In the genomic region with DNA sequence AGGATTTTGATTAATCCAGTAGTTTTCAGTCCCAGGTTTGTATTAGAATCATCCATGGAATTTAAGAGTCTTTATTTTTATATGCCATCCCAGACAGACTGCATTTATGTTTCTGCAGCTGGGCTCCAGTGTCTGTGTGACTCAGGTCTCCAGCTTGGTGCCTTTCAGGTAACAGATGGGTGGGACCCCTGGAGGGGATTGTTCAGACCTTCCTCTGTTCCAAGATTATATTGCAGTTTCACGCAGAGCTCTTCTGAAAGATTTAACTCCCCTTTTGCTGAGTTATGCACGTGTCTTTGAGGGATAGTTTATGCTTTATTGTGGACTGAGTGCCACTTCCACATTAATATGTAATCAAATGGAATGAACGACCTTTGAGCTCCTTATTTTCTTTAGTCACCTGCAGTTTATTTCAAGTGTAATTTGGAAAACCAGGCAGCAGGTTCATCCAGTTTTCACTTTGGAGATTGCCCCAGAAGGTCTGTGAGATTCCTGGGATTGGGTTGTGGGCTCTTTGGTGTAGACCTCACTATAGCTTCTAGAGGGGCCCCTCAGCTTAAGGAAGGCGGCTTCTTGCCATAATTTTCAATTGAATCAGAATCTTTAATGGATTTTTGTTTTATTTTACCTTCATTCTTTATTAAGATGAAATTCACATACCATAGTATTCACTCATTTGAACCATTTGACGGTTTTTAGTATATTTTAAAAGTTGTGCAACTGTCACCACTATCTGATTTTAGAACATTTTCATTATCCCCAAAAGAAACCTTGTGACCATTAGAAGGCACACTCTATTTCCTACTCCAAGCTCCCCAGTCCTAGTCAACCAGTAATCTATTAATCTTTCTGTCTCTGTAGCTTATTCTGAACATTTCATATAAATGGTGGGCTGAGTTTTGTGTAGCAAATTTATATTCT, we compare ENCODE assay signal across 3 cellular contexts.
TF ChIP-seq lines count a peak whose summit lies in the region.

No MANE protein-coding gene starts in this region.

TF ChIP-seq in liver, 16 proteins besides CTCF, POLR2A, EP300 and RAD21 (continued from another document):
- TF ChIP-seq, protein P1, sequence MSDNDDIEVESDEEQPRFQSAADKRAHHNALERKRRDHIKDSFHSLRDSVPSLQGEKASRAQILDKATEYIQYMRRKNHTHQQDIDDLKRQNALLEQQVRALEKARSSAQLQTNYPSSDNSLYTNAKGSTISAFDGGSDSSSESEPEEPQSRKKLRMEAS (IDR thresholded peaks at IDR 0.05): peak; percentile 32
- TF ChIP-seq, protein P2, sequence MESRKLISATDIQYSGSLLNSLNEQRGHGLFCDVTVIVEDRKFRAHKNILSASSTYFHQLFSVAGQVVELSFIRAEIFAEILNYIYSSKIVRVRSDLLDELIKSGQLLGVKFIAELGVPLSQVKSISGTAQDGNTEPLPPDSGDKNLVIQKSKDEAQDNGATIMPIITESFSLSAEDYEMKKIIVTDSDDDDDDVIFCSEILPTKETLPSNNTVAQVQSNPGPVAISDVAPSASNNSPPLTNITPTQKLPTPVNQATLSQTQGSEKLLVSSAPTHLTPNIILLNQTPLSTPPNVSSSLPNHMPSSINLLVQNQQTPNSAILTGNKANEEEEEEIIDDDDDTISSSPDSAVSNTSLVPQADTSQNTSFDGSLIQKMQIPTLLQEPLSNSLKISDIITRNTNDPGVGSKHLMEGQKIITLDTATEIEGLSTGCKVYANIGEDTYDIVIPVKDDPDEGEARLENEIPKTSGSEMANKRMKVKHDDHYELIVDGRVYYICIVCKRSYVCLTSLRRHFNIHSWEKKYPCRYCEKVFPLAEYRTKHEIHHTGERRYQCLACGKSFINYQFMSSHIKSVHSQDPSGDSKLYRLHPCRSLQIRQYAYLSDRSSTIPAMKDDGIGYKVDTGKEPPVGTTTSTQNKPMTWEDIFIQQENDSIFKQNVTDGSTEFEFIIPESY (IDR thresholded peaks at IDR 0.05): no peak
- TF ChIP-seq, protein P3, sequence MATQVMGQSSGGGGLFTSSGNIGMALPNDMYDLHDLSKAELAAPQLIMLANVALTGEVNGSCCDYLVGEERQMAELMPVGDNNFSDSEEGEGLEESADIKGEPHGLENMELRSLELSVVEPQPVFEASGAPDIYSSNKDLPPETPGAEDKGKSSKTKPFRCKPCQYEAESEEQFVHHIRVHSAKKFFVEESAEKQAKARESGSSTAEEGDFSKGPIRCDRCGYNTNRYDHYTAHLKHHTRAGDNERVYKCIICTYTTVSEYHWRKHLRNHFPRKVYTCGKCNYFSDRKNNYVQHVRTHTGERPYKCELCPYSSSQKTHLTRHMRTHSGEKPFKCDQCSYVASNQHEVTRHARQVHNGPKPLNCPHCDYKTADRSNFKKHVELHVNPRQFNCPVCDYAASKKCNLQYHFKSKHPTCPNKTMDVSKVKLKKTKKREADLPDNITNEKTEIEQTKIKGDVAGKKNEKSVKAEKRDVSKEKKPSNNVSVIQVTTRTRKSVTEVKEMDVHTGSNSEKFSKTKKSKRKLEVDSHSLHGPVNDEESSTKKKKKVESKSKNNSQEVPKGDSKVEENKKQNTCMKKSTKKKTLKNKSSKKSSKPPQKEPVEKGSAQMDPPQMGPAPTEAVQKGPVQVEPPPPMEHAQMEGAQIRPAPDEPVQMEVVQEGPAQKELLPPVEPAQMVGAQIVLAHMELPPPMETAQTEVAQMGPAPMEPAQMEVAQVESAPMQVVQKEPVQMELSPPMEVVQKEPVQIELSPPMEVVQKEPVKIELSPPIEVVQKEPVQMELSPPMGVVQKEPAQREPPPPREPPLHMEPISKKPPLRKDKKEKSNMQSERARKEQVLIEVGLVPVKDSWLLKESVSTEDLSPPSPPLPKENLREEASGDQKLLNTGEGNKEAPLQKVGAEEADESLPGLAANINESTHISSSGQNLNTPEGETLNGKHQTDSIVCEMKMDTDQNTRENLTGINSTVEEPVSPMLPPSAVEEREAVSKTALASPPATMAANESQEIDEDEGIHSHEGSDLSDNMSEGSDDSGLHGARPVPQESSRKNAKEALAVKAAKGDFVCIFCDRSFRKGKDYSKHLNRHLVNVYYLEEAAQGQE (IDR thresholded peaks at IDR 0.05): no peak
- no peak for TF ChIP-seq TAF1 (conservative IDR thresholded peaks at IDR 0.05)
- no peak for TF ChIP-seq GABPA (IDR thresholded peaks at IDR 0.05 in 1 of 2, conservative IDR thresholded peaks at IDR 0.05 in 1 of 2)
- no peak for TF ChIP-seq EGR1 (IDR thresholded peaks at IDR 0.05; ENCODE audit: low read depth in 2 of 2)
- peak; percentile 71 for TF ChIP-seq SP1 (IDR thresholded peaks at IDR 0.05)
- TF ChIP-seq, protein P4, sequence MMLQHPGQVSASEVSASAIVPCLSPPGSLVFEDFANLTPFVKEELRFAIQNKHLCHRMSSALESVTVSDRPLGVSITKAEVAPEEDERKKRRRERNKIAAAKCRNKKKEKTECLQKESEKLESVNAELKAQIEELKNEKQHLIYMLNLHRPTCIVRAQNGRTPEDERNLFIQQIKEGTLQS (IDR thresholded peaks at IDR 0.05): no peak
- TF ChIP-seq YY1 (IDR thresholded peaks at IDR 0.05): no peak
- TF ChIP-seq HNF4G (IDR thresholded peaks at IDR 0.05): peak; percentile 59
- no peak for TF ChIP-seq FOXA1 (IDR thresholded peaks at IDR 0.05)
- no peak for TF ChIP-seq NR2F2 (IDR thresholded peaks at IDR 0.05)
- TF ChIP-seq JUND (IDR thresholded peaks at IDR 0.05): no peak

TF ChIP-seq in HepG2, 621 proteins besides CTCF, POLR2A, EP300 and RAD21 (continued from another document and continues in another):
- TF ChIP-seq THRA (CRISPR knock-in tag; IDR thresholded peaks at IDR 0.05; ENCODE audit: borderline replicate concordance) (no peak), ZNF7 (CRISPR knock-in tag; IDR thresholded peaks at IDR 0.05) (no peak), ZNF296 (CRISPR knock-in tag; conservative IDR thresholded peaks at IDR 0.05) (no peak), LBX2 (CRISPR knock-in tag; IDR thresholded peaks at IDR 0.05; ENCODE audit: borderline replicate concordance) (no peak), SATB2 (CRISPR knock-in tag; IDR thresholded peaks at IDR 0.05) (no peak), ZNF567 (CRISPR knock-in tag; IDR thresholded peaks at IDR 0.05; ENCODE audit: borderline replicate concordance) (no peak), ZNF335 (CRISPR knock-in tag; IDR thresholded peaks at IDR 0.05) (no peak)
- TF ChIP-seq, protein P5, sequence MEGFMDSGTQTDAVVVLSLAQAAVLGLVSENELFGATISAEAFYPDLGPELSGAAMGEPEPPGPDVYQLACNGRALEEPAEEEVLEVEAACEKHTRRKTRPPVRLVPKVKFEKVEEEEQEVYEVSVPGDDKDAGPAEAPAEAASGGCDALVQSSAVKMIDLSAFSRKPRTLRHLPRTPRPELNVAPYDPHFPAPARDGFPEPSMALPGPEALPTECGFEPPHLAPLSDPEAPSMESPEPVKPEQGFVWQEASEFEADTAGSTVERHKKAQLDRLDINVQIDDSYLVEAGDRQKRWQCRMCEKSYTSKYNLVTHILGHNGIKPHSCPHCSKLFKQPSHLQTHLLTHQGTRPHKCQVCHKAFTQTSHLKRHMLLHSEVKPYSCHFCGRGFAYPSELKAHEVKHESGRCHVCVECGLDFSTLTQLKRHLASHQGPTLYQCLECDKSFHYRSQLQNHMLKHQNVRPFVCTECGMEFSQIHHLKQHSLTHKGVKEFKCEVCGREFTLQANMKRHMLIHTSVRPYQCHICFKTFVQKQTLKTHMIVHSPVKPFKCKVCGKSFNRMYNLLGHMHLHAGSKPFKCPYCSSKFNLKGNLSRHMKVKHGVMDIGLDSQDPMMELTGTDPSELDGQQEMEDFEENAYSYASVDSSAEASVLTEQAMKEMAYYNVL (CRISPR knock-in tag; IDR thresholded peaks at IDR 0.05; ENCODE audit: borderline replicate concordance): no peak
- TF ChIP-seq, protein P6, sequence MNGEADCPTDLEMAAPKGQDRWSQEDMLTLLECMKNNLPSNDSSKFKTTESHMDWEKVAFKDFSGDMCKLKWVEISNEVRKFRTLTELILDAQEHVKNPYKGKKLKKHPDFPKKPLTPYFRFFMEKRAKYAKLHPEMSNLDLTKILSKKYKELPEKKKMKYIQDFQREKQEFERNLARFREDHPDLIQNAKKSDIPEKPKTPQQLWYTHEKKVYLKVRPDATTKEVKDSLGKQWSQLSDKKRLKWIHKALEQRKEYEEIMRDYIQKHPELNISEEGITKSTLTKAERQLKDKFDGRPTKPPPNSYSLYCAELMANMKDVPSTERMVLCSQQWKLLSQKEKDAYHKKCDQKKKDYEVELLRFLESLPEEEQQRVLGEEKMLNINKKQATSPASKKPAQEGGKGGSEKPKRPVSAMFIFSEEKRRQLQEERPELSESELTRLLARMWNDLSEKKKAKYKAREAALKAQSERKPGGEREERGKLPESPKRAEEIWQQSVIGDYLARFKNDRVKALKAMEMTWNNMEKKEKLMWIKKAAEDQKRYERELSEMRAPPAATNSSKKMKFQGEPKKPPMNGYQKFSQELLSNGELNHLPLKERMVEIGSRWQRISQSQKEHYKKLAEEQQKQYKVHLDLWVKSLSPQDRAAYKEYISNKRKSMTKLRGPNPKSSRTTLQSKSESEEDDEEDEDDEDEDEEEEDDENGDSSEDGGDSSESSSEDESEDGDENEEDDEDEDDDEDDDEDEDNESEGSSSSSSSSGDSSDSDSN (CRISPR knock-in tag; IDR thresholded peaks at IDR 0.05): no peak
- TF ChIP-seq, protein P7, sequence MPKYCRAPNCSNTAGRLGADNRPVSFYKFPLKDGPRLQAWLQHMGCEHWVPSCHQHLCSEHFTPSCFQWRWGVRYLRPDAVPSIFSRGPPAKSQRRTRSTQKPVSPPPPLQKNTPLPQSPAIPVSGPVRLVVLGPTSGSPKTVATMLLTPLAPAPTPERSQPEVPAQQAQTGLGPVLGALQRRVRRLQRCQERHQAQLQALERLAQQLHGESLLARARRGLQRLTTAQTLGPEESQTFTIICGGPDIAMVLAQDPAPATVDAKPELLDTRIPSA (CRISPR knock-in tag; IDR thresholded peaks at IDR 0.05; ENCODE audit: borderline replicate concordance): no peak

TF ChIP-seq in neural cell, 6 proteins besides CTCF, POLR2A, EP300 and RAD21 (continued from another document):
- TF ChIP-seq, protein P3 (IDR thresholded peaks at IDR 0.05; ENCODE audit: borderline replicate concordance): no peak
- TF ChIP-seq MXI1 (conservative IDR thresholded peaks at IDR 0.05; ENCODE audit: poor library complexity, severe bottlenecking) (no peak), TAF1 (IDR thresholded peaks at IDR 0.05; ENCODE audit: low read depth) (no peak), EZH2 (IDR thresholded peaks at IDR 0.05; ENCODE audit: borderline replicate concordance, insufficient read depth, low read length, poor library complexity, severe bottlenecking) (no peak)
TF ChIP-seq in neural cell: peak in this region for 0.
